In genomic region chr10:108956149-108956548, GRCh38 we compare ENCODE assay signal across 17 cellular contexts.
"Had no signal": no experiment of that assay in that cellular context is flagged by ENCODE, and none has a peak within 500 bp of the region (broad histone marks: within the 10 kb centered on the region; RNA-seq: fewer than 3 reads in every experiment).

No MANE protein-coding gene starts in this region.

- DNase-seq: effector CD4-positive, alpha-beta T cell; endodermal cell; gastrocnemius medialis; heart right ventricle; hypothalamus; islet precursor cell; mucosa of descending colon; naive thymus-derived CD8-positive, alpha-beta T cell; posterior cingulate gyrus; stimulated activated CD4-positive, alpha-beta T cell treated with anti-CD3 and anti-CD28 coated beads, Interleukin-2, amount 100 ng/mL, for 24 hours; stimulated activated CD4-positive, alpha-beta T cell treated with anti-CD3 and anti-CD28 coated beads, Interleukin-4, amount 100 ng/mL, for 4 hours; stimulated activated naive B cell treated with anti-CD40 and anti-IgM and Interleukin-4, amounts not matched to agents 10 μg/mL and 1 μg/mL and 100 μg/mL, for 72 hours; stomach; substantia nigra; trophoblast cell had no signal

- H3K27me3 Mint-ChIP-seq: naive thymus-derived CD8-positive, alpha-beta T cell; stimulated activated naive B cell treated with anti-CD40 and anti-IgM and Interleukin-4, amounts not matched to agents 10 μg/mL and 1 μg/mL and 100 μg/mL, for 72 hours had no signal

- H3K4me3 ChIP-seq: coronary artery, gastrocnemius medialis, heart right ventricle, mucosa of descending colon, skin epidermis, stomach had no signal

- H3K36me3 Mint-ChIP-seq: naive thymus-derived CD8-positive, alpha-beta T cell; stimulated activated naive B cell treated with anti-CD40 and anti-IgM and Interleukin-4, amounts not matched to agents 10 μg/mL and 1 μg/mL and 100 μg/mL, for 72 hours had no signal

- H3K4me3 Mint-ChIP-seq: endodermal cell; naive thymus-derived CD8-positive, alpha-beta T cell; stimulated activated naive B cell treated with anti-CD40 and anti-IgM and Interleukin-4, amounts not matched to agents 10 μg/mL and 1 μg/mL and 100 μg/mL, for 72 hours had no signal

- H3K27ac Mint-ChIP-seq: endodermal cell; naive thymus-derived CD8-positive, alpha-beta T cell; stimulated activated naive B cell treated with anti-CD40 and anti-IgM and Interleukin-4, amounts not matched to agents 10 μg/mL and 1 μg/mL and 100 μg/mL, for 72 hours had no signal

- H3K4me1 Mint-ChIP-seq: endodermal cell; naive thymus-derived CD8-positive, alpha-beta T cell; stimulated activated naive B cell treated with anti-CD40 and anti-IgM and Interleukin-4, amounts not matched to agents 10 μg/mL and 1 μg/mL and 100 μg/mL, for 72 hours had no signal
